ENCODE assay signal across 8 cellular contexts in genomic region chr3:72738752-72739520, GRCh38.
DNase-seq lines count a peak whose midpoint lies in the region; ATAC-seq and TF ChIP-seq lines count a peak whose summit lies in the region.

No MANE protein-coding gene starts in this region.

- CTCF ChIA-PET in Caco-2 (lab: Charles Lee), result interaction anchor here (0.6 to 1.5 kb wide), 2 partner anchors 27 to 73 kb away, joined by 4 read pairs; no protein-coding TSS in a partner anchor
- CTCF ChIA-PET in PC-9 (lab: Charles Lee), result interaction anchor here (0.6 to 0.9 kb wide), 2 partner anchors 83 to 786 kb away, joined by 3 to 4 read pairs; no protein-coding TSS in a partner anchor

- no peaks in the 10 kb centered on the region for H3K27me3 Mint-ChIP-seq in Caco-2 (ENCODE audit: insufficient read depth, unreplicated experiment)

- TF ChIP-seq EP300 in ovary (IDR thresholded peaks at IDR 0.05), result no peak

- H2AFZ ChIP-seq in PC-9, result peak overlapping the region; percentile 75

- H3K27ac ChIP-seq in PC-9 (no peak overlapping the region), ovary (no peak overlapping the region), temporal lobe (ENCODE audit: low read depth, low read length) (peak overlapping the region; percentile 23)

- H3K27ac Mint-ChIP-seq in Caco-2 (ENCODE audit: unreplicated experiment), result no peak overlapping the region

- H3K4me3 Mint-ChIP-seq in Caco-2 (ENCODE audit: unreplicated experiment), result peak overlapping the region; percentile 78

- no peaks in the 10 kb centered on the region for H3K36me3 Mint-ChIP-seq in Caco-2 (ENCODE audit: insufficient read depth, unreplicated experiment)

- intact Hi-C loops in Caco-2 (cut with micrococcal nuclease; ENCODE audit: unreplicated experiment), result no loop called here
- intact Hi-C loops in PC-9 (cut with micrococcal nuclease; ENCODE audit: unreplicated experiment), result no loop called here
- intact Hi-C loops in ovary (cut with DNase I), result no loop called here

- TF ChIP-seq POLR2A in ovary (IDR thresholded peaks at IDR 0.05), result no peak

- peaks cover 17% of the 10 kb centered on the region for H3K4me1 Mint-ChIP-seq in Caco-2 (ENCODE audit: low read depth, unreplicated experiment)

- no peaks in the 10 kb centered on the region for H3K9me3 Mint-ChIP-seq in Caco-2 (ENCODE audit: unreplicated experiment)

- no peaks in the 10 kb centered on the region for H3F3A ChIP-seq in PC-9 (ENCODE audit: insufficient read depth, low read depth)

- POLR2A ChIA-PET in Caco-2 (lab: Charles Lee), result interaction anchor here (0.5 to 0.7 kb wide), 5 partner anchors 15 to 357 kb away, joined by 5 to 9 read pairs (median 5); no protein-coding TSS in a partner anchor
- POLR2A ChIA-PET in PC-9 (lab: Charles Lee; ENCODE audit: unreplicated experiment), result interaction anchor here (0.7 kb wide), 1 partner anchor 117 kb away, joined by 9 read pairs; no protein-coding TSS in a partner anchor

- peaks cover 3% of the 10 kb centered on the region for H3K4me1 ChIP-seq in Caco-2
- H3K4me1 ChIP-seq in PC-9 (replicated peaks; ENCODE audit: insufficient read depth), result 0 out of 2 replicates have a peak, but pooled peaks cover 4% of the 10 kb centered on the region
- H3K4me1 ChIP-seq in ovary (ENCODE audit: insufficient read depth), result peaks cover 3% of the 10 kb centered on the region

- H3K4me3 ChIP-seq in Caco-2 (ENCODE audit: low read depth, low read length) (peak overlapping the region; percentile 64), PC-9 (peak overlapping the region; percentile 57), ovary (peak overlapping the region; percentile 23)

- H3K36me3 ChIP-seq in Caco-2 (ENCODE audit: control insufficient read depth, insufficient read depth, low read length), result no peaks in the 10 kb centered on the region
- no peaks in the 10 kb centered on the region for H3K36me3 ChIP-seq in PC-9 (ENCODE audit: low read depth)
- no peaks in the 10 kb centered on the region for H3K36me3 ChIP-seq in ovary

- WGBS in ovary, 3 donors, result 9 to 23% (median 13%) methylated on average over 33 to 53 of the region's 53 CpGs

- H3K9me2 ChIP-seq in PC-9 (ENCODE audit: insufficient read depth), result no peaks in the 10 kb centered on the region

- no peak for TF ChIP-seq CTCF in Caco-2 (IDR thresholded peaks at IDR 0.05; ENCODE audit: insufficient read depth in 1 of 2, low read depth in 1 of 2, low read length in 1 of 2, severe bottlenecking in 1 of 2, unreplicated experiment in 1 of 2)
- no peak for TF ChIP-seq CTCF in PC-9 (conservative IDR thresholded peaks at IDR 0.05)
- TF ChIP-seq CTCF in ovary (IDR thresholded peaks at IDR 0.05), result no peak

- no peaks in the 10 kb centered on the region for H4K20me1 ChIP-seq in PC-9 (ENCODE audit: insufficient read depth)

- H3K79me2 ChIP-seq in PC-9 (ENCODE audit: low read depth), result no peaks in the 10 kb centered on the region

- peak overlapping the region; percentile 85 for H3K4me2 ChIP-seq in PC-9

- peak; percentile 69 for ATAC-seq in HG02943 (IDR thresholded peaks at IDR 0.05; ENCODE audit: low read depth, unreplicated experiment)

- no peaks in the 10 kb centered on the region for H3K27me3 ChIP-seq in Caco-2 (replicated peaks; ENCODE audit: control insufficient read depth, insufficient read depth, low read length)
- no peaks in the 10 kb centered on the region for H3K27me3 ChIP-seq in PC-9 (ENCODE audit: insufficient read depth, low read depth)
- no peaks in the 10 kb centered on the region for H3K27me3 ChIP-seq in ovary

- BruUV-seq in Caco-2 (replicated peaks; lab: Mats Ljungman, UMichigan), result no TSS peak
- no TSS peak for BruUV-seq in PC-9 (replicated peaks; lab: Mats Ljungman, UMichigan)

- 0 out of 2 replicates have a peak, but pooled peaks cover 6% of the 10 kb centered on the region for H3K9me3 ChIP-seq in Caco-2
- no peaks in the 10 kb centered on the region for H3K9me3 ChIP-seq in PC-9 (ENCODE audit: insufficient read depth, low read depth)
- H3K9me3 ChIP-seq in ovary, result no peaks in the 10 kb centered on the region

- DNase-seq in Caco-2 (peak; percentile 67 to 74), PC-9 (peak in 1 of 2 experiments; percentile 50), foreskin melanocyte (peak; percentile 35), ovary (peak in 2 of 5 donors; percentile 28 to 48), NCI-H1694 (lab: John Stamatoyannopoulos, UW) (no peak)
- peak; percentile 35 for DNase-seq in activated gamma-delta T cell treated with anti-CD3 and anti-CD28 coated beads, Interleukin-2, amount 50 U/mL, for 16 hours (ENCODE audit: low read depth)
